ENCODE assay signal across 26 cellular contexts in genomic region chr18:24056506-24056905, GRCh38. TPM values are rescaled to one million over a fixed set of nuclear protein-coding genes. Genes with fewer than 3 reads are reported as not detected.
DNase-seq lines count a peak whose midpoint lies in the region; ATAC-seq and TF ChIP-seq lines count a peak whose summit lies in the region.
"Had no signal": no experiment of that assay in that cellular context is flagged by ENCODE, and none has a peak within 500 bp of the region (broad histone marks: within the 10 kb centered on the region; RNA-seq: fewer than 3 reads in every experiment).

No MANE protein-coding gene starts in this region.

- H3K9me2 ChIP-seq in hepatocyte (replicated peaks; ENCODE audit: insufficient read depth) = no peaks in the 10 kb centered on the region
- H3K9me2 ChIP-seq in Karpas-422 (replicated peaks; ENCODE audit: insufficient read depth, low read length) = no peaks in the 10 kb centered on the region

- H3K4me1 ChIP-seq in hepatocyte (ENCODE audit: insufficient read depth) = peaks cover 6% of the 10 kb centered on the region
- H3K4me1 ChIP-seq in Karpas-422 (ENCODE audit: low read length) = peaks cover 10% of the 10 kb centered on the region

- H3K9me3 ChIP-seq in hepatocyte (ENCODE audit: low read depth) (no peaks in the 10 kb centered on the region), Karpas-422 (ENCODE audit: low read length) (no peaks in the 10 kb centered on the region)
- H3K9me3 ChIP-seq: Caco-2, neutrophil, right atrium auricular region, uterus had no signal

- H3K4me3 Mint-ChIP-seq in stimulated activated naive CD8-positive, alpha-beta T cell treated with anti-CD3 and anti-CD28 coated beads, Interleukin-15, Interleukin-2, amounts not matched to agents 100 ng/mL and 50 ng/mL, for 24 hours = no peak overlapping the region
- peak overlapping the region; percentile 81 for H3K4me3 Mint-ChIP-seq in activated T-helper 17 cell treated with anti-CD3 and anti-CD28 coated beads, Interleukin-2, amount 50 U/mL, for 72 hours
- H3K4me3 Mint-ChIP-seq: activated naive CD4-positive, alpha-beta T cell treated with anti-CD3 and anti-CD28 coated beads for 36 hours; H9; immature natural killer cell had no signal

- H3K27me3 ChIP-seq in hepatocyte (no peaks in the 10 kb centered on the region), Karpas-422 (ENCODE audit: low read length) (no peaks in the 10 kb centered on the region)
- H3K27me3 ChIP-seq: neutrophil, right atrium auricular region, uterus had no signal

- POLR2A ChIA-PET in HEK293T (lab: Yijun Ruan, JAX) = no interaction called here

- H3K9me3 Mint-ChIP-seq in stimulated activated naive CD8-positive, alpha-beta T cell treated with anti-CD3 and anti-CD28 coated beads, Interleukin-15, Interleukin-2, amounts not matched to agents 100 ng/mL and 50 ng/mL, for 24 hours = peaks cover 4% of the 10 kb centered on the region
- H3K9me3 Mint-ChIP-seq in activated T-helper 17 cell treated with anti-CD3 and anti-CD28 coated beads, Interleukin-2, amount 50 U/mL, for 72 hours = peaks cover 4% of the 10 kb centered on the region
- H3K9me3 Mint-ChIP-seq: activated naive CD4-positive, alpha-beta T cell treated with anti-CD3 and anti-CD28 coated beads for 36 hours; immature natural killer cell; stimulated activated naive CD8-positive, alpha-beta T cell treated with anti-CD3 and anti-CD28 coated beads, Interleukin-15, amount 100 ng/mL, for 72 hours had no signal

- ATAC-seq in stimulated activated naive CD8-positive, alpha-beta T cell treated with anti-CD3 and anti-CD28 coated beads, Interleukin-15, Interleukin-2, amounts not matched to agents 100 U/mL and 50 U/mL, for 24 hours = no peak
- ATAC-seq in activated T-helper 17 cell treated with anti-CD3 and anti-CD28 coated beads, Interleukin-2, amount 50 U/mL, for 72 hours (replicated peaks) = no peak
- ATAC-seq: left lobe of liver; stimulated activated naive CD8-positive, alpha-beta T cell treated with anti-CD3 and anti-CD28 coated beads, Interleukin-15, amount 100 ng/mL, for 72 hours had no signal

- peak overlapping the region; percentile 42 for H3K27ac Mint-ChIP-seq in stimulated activated naive CD8-positive, alpha-beta T cell treated with anti-CD3 and anti-CD28 coated beads, Interleukin-15, Interleukin-2, amounts not matched to agents 100 ng/mL and 50 ng/mL, for 24 hours
- peak overlapping the region; percentile 96 for H3K27ac Mint-ChIP-seq in activated T-helper 17 cell treated with anti-CD3 and anti-CD28 coated beads, Interleukin-2, amount 50 U/mL, for 72 hours
- H3K27ac Mint-ChIP-seq: activated naive CD4-positive, alpha-beta T cell treated with anti-CD3 and anti-CD28 coated beads for 36 hours; stimulated activated naive CD8-positive, alpha-beta T cell treated with anti-CD3 and anti-CD28 coated beads, Interleukin-15, amount 100 ng/mL, for 72 hours had no signal

- CTCF ChIA-PET in HEK293T (lab: Yijun Ruan, JAX) = no interaction called here

- DNase-seq in stimulated activated naive CD8-positive, alpha-beta T cell treated with anti-CD3 and anti-CD28 coated beads, Interleukin-15, Interleukin-2, amounts not matched to agents 100 U/mL and 50 U/mL, for 24 hours = no peak
- DNase-seq in hepatocyte (ENCODE audit: low spot score) (no peak), HEK293T (ENCODE audit: extremely low spot score) (no peak), Karpas-422 (no peak), amniotic stem cell (lab: John Stamatoyannopoulos, UW) (no peak)
- DNase-seq: activated CD4-positive, alpha-beta T cell treated with anti-CD3 and anti-CD28 coated beads for 48 hours; activated naive CD4-positive, alpha-beta T cell treated with anti-CD3 and anti-CD28 coated beads for 36 hours; aorta; Caco-2; H9; immature natural killer cell; KG1; NCI-H2029 treated with DMSO at 0.1 percent for 48 hours; posterior cingulate gyrus; stimulated activated naive CD8-positive, alpha-beta T cell treated with anti-CD3 and anti-CD28 coated beads, Interleukin-15, amount 100 ng/mL, for 72 hours; T1000; uterus; WERI-Rb-1 had no signal

- H3K79me2 ChIP-seq in hepatocyte = peaks cover 23% of the 10 kb centered on the region
- H3K79me2 ChIP-seq in Karpas-422 (ENCODE audit: low read length) = no peaks in the 10 kb centered on the region

- H2AFZ ChIP-seq in hepatocyte (no peak overlapping the region), Karpas-422 (ENCODE audit: low read length) (no peak overlapping the region)

- TF ChIP-seq CTCF in hepatocyte (IDR thresholded peaks at IDR 0.05; ENCODE audit: poor library complexity) = no peak

- H3K4me2 ChIP-seq in hepatocyte = peak overlapping the region; percentile 59
- no peak overlapping the region for H3K4me2 ChIP-seq in Karpas-422 (ENCODE audit: low read depth, low read length, poor library complexity, severe bottlenecking)
- H3K4me2 ChIP-seq: smooth muscle cell had no signal

- 86% methylated on average over 2 of the region's 2 CpGs for WGBS in hepatocyte (ENCODE audit: low lambda C conversion rate, missing lambda C conversion rate)

- H3K4me3 ChIP-seq in hepatocyte (no peak overlapping the region), Karpas-422 (ENCODE audit: low read length) (no peak overlapping the region)
- H3K4me3 ChIP-seq: right atrium auricular region, smooth muscle cell, uterus had no signal

- H3K27me3 Mint-ChIP-seq in stimulated activated naive CD8-positive, alpha-beta T cell treated with anti-CD3 and anti-CD28 coated beads, Interleukin-15, Interleukin-2, amounts not matched to agents 100 ng/mL and 50 ng/mL, for 24 hours = no peaks in the 10 kb centered on the region
- H3K27me3 Mint-ChIP-seq in activated T-helper 17 cell treated with anti-CD3 and anti-CD28 coated beads, Interleukin-2, amount 50 U/mL, for 72 hours = no peaks in the 10 kb centered on the region
- H3K27me3 Mint-ChIP-seq: stimulated activated naive CD8-positive, alpha-beta T cell treated with anti-CD3 and anti-CD28 coated beads, Interleukin-15, amount 100 ng/mL, for 72 hours had no signal

- H3K27ac ChIP-seq in hepatocyte (no peak overlapping the region), Karpas-422 (ENCODE audit: low read length) (no peak overlapping the region)
- H3K27ac ChIP-seq: epithelial cell of prostate, HL-60, neutrophil, right atrium auricular region, uterus, WERI-Rb-1 had no signal

- H4K20me1 ChIP-seq in hepatocyte (ENCODE audit: insufficient read depth, poor library complexity, severe bottlenecking) (no peaks in the 10 kb centered on the region), Karpas-422 (ENCODE audit: insufficient read depth, low read depth, low read length) (no peaks in the 10 kb centered on the region)

- peaks cover 15% of the 10 kb centered on the region for H3K36me3 Mint-ChIP-seq in stimulated activated naive CD8-positive, alpha-beta T cell treated with anti-CD3 and anti-CD28 coated beads, Interleukin-15, Interleukin-2, amounts not matched to agents 100 ng/mL and 50 ng/mL, for 24 hours (ENCODE audit: low read depth)
- peaks cover 49% of the 10 kb centered on the region for H3K36me3 Mint-ChIP-seq in activated T-helper 17 cell treated with anti-CD3 and anti-CD28 coated beads, Interleukin-2, amount 50 U/mL, for 72 hours (ENCODE audit: low read depth)

- H3K36me3 ChIP-seq in hepatocyte (replicated peaks; ENCODE audit: insufficient read depth, low read depth) (no peaks in the 10 kb centered on the region), Karpas-422 (ENCODE audit: insufficient read depth, low read length) (no peaks in the 10 kb centered on the region)
- H3K36me3 ChIP-seq: neutrophil, right atrium auricular region, uterus, WERI-Rb-1 had no signal

- no peak overlapping the region for H3K9ac ChIP-seq in Karpas-422 (ENCODE audit: low read length)

- peaks cover 82% of the 10 kb centered on the region for H3K4me1 Mint-ChIP-seq in stimulated activated naive CD8-positive, alpha-beta T cell treated with anti-CD3 and anti-CD28 coated beads, Interleukin-15, Interleukin-2, amounts not matched to agents 100 ng/mL and 50 ng/mL, for 24 hours (ENCODE audit: low read depth)
- peaks cover 65% of the 10 kb centered on the region for H3K4me1 Mint-ChIP-seq in activated T-helper 17 cell treated with anti-CD3 and anti-CD28 coated beads, Interleukin-2, amount 50 U/mL, for 72 hours

TF ChIP-seq in HEK293T, 16 proteins besides CTCF, POLR2A, EP300 and RAD21:
- TF ChIP-seq PKNOX1 (IDR thresholded peaks at IDR 0.05) = no peak
- TF ChIP-seq FOXM1 (IDR thresholded peaks at IDR 0.05; ENCODE audit: borderline replicate concordance) = no peak
- TF ChIP-seq TARDBP (IDR thresholded peaks at IDR 0.05) = no peak
- no peak for TF ChIP-seq HDGF (IDR thresholded peaks at IDR 0.05; ENCODE audit: borderline replicate concordance)
- no peak for TF ChIP-seq ZNF384 (IDR thresholded peaks at IDR 0.05)
- TF ChIP-seq FOXA1 (IDR thresholded peaks at IDR 0.05) = no peak
- no peak for TF ChIP-seq NFRKB (IDR thresholded peaks at IDR 0.05)
- TF ChIP-seq BHLHE40 (IDR thresholded peaks at IDR 0.05; ENCODE audit: borderline replicate concordance) = no peak
- no peak for TF ChIP-seq L3MBTL2 (conservative IDR thresholded peaks at IDR 0.05)
- TF ChIP-seq FOXK2 (IDR thresholded peaks at IDR 0.05) = no peak
TF ChIP-seq in HEK293T: peak in this region for 0.

RNA-seq across cellular contexts. Expression of gene TTC39C, which starts 42.0 kb away (rescaled TPM):
- 10 to 100 TPM; 59.6 to 76.7 TPM for total RNA-seq in activated T-helper 17 cell treated with anti-CD3 and anti-CD28 coated beads, Interleukin-2, amount 50 U/mL, for 72 hours
- 36.7 and 41.6 TPM in 2 replicates for total RNA-seq in hepatocyte
- 17.2 and 23.9 TPM in 2 replicates for polyA plus RNA-seq in hepatocyte
- 0.07 TPM in 1 of 2 replicates, not detected in the other for total RNA-seq in Karpas-422 (2014; rRNA removed; shearing (Covaris generic); ENCODE audit: low replicate concordance)

Comparison
In these comparisons a context has a peak if more than half of its experiments do, and no peak if none do; other contexts are left out.
1. RNA of gene TTC39C, which starts 42.0 kb away (total RNA-seq): 59.6 to 76.7 TPM in activated T-helper 17 cell treated with anti-CD3 and anti-CD28 coated beads, Interleukin-2, amount 50 U/mL, for 72 hours and 36.7 to 41.6 TPM in hepatocyte; 0.07 TPM in Karpas-422; every median in the first group is over 10 times any median in the second.